Comparison of ENCODE assay signal across 8 cellular contexts in genomic region chr3:151838574-151839312, GRCh38. TPM values are rescaled to one million over a fixed set of nuclear protein-coding genes. Genes with fewer than 3 reads are reported as not detected.
DNase-seq lines count a peak whose midpoint lies in the region; ATAC-seq and TF ChIP-seq lines count a peak whose summit lies in the region.

No MANE protein-coding gene starts in this region.

- H3F3A ChIP-seq in Loucy (ENCODE audit: low read depth), result no peaks in the 10 kb centered on the region

- H3K36me3 ChIP-seq in Loucy (ENCODE audit: insufficient read depth, low read length) (no peaks in the 10 kb centered on the region), liver (ENCODE audit: control insufficient read depth in 4 of 4, insufficient read depth in 3 of 4, low read depth in 1 of 4, low read length in 3 of 4) (no peaks in the 10 kb centered on the region)

- TF ChIP-seq RAD21 in liver (IDR thresholded peaks at IDR 0.05), result peak; percentile 95 to 96

- WGBS in liver, result 47% methylated on average over 19 of the region's 19 CpGs

- H3K9me3 Mint-ChIP-seq in activated CD4-positive, alpha-beta T cell treated with anti-CD3 and anti-CD28 coated beads for 36 hours (ENCODE audit: low read depth), result no peaks in the 10 kb centered on the region

- H3K27ac ChIP-seq in RWPE1, result no peak overlapping the region
- H3K27ac ChIP-seq in coronary artery, result no peak overlapping the region
- peak overlapping the region in 1 of 2 donors; percentile 28 for H3K27ac ChIP-seq in liver (ENCODE audit: low read depth in 1 of 2, low read length in 2 of 2)

- peak overlapping the region; percentile 52 for H3K4me2 ChIP-seq in Loucy (ENCODE audit: low read depth, low read length, poor library complexity, severe bottlenecking)

- CTCF ChIA-PET in activated CD4-positive, alpha-beta T cell treated with anti-CD3 and anti-CD28 coated beads for 36 hours (lab: Charles Lee), result interaction anchor here (0.6 to 4.9 kb wide), 29 partner anchors 9 to 848 kb away, joined by 3 to 42 read pairs (median 3); no protein-coding TSS in a partner anchor
- CTCF ChIA-PET in RWPE1 (lab: Yijun Ruan, JAX), result interaction anchor here (0.7 to 1.3 kb wide), 8 partner anchors 133 to 534 kb away, joined by 3 to 10 read pairs (median 4); no protein-coding TSS in a partner anchor

- intact Hi-C loops in activated CD4-positive, alpha-beta T cell treated with anti-CD3 and anti-CD28 coated beads for 36 hours (cut with DNase I, micrococcal nuclease), result loop anchor here (1.0 to 5.0 kb wide), 9 partner anchors 80 to 682 kb away; no protein-coding TSS in a partner anchor

- 0 out of 2 replicates have a peak, but pooled peaks cover 4% of the 10 kb centered on the region for H3K9me3 ChIP-seq in Loucy (ENCODE audit: insufficient read depth, low read depth, low read length)
- no peaks in the 10 kb centered on the region for H3K9me3 ChIP-seq in liver (ENCODE audit: control insufficient read depth in 4 of 4, low read length in 3 of 4)

- H3K4me3 Mint-ChIP-seq in activated CD4-positive, alpha-beta T cell treated with anti-CD3 and anti-CD28 coated beads for 36 hours, result no peak overlapping the region

- no peaks in the 10 kb centered on the region for H3K27me3 ChIP-seq in Loucy (ENCODE audit: insufficient read depth, low read length, poor library complexity, severe bottlenecking)
- no peaks in the 10 kb centered on the region for H3K27me3 ChIP-seq in liver (ENCODE audit: control insufficient read depth in 4 of 4, insufficient read depth in 4 of 4, low read length in 3 of 4)

- H3K4me3 ChIP-seq in Loucy (ENCODE audit: low read length, poor library complexity, severe bottlenecking) (no peak overlapping the region), coronary artery (peak overlapping the region; percentile 23), liver (ENCODE audit: low read depth in 1 of 3, low read length in 3 of 3) (peak overlapping the region in 2 of 3 donors; percentile 39 to 59)

- no peaks in the 10 kb centered on the region for H4K20me1 ChIP-seq in Loucy (ENCODE audit: insufficient read depth, low read length, poor library complexity, severe bottlenecking)

- H3K4me1 Mint-ChIP-seq in activated CD4-positive, alpha-beta T cell treated with anti-CD3 and anti-CD28 coated beads for 36 hours, result peaks cover 3% of the 10 kb centered on the region

- peaks cover 7% of the 10 kb centered on the region for H3K27me3 Mint-ChIP-seq in activated CD4-positive, alpha-beta T cell treated with anti-CD3 and anti-CD28 coated beads for 36 hours

- peak; percentile 56 for DNase-seq in activated CD4-positive, alpha-beta T cell treated with anti-CD3 and anti-CD28 coated beads for 36 hours
- DNase-seq in activated CD4-positive, alpha-beta T cell treated with anti-CD3 and anti-CD28 coated beads, Interleukin-2, amount 50 U/mL, for 4 hours, result no peak
- peak; percentile 56 for DNase-seq in RWPE1 (ENCODE audit: low spot score)
- DNase-seq in coronary artery (ENCODE audit: low spot score), result no peak
- DNase-seq in stromal cell of bone marrow (ENCODE audit: low read depth), result peak; percentile 81

- H3K9ac ChIP-seq in Loucy (ENCODE audit: low read depth, low read length, poor library complexity, severe bottlenecking), result peak overlapping the region; percentile 42
- H3K9ac ChIP-seq in liver (ENCODE audit: low read depth in 1 of 2, low read length in 2 of 2), result peak overlapping the region in 1 of 2 donors; percentile 79

- H3K4me1 ChIP-seq in Loucy (ENCODE audit: insufficient read depth, low read length, poor library complexity, severe bottlenecking) (peaks cover 12% of the 10 kb centered on the region), liver (ENCODE audit: control insufficient read depth in 4 of 4, insufficient read depth in 4 of 4, low read length in 3 of 4) (peaks cover 1 to 10% (median 9%) of the 10 kb centered on the region in 4 donors)

- TF ChIP-seq CTCF in Loucy (conservative IDR thresholded peaks at IDR 0.05; ENCODE audit: low read length), result peak; percentile 90
- peak; percentile 82 for TF ChIP-seq CTCF in RWPE1 (conservative IDR thresholded peaks at IDR 0.05; ENCODE audit: low read depth)
- peak; percentile 46 for TF ChIP-seq CTCF in coronary artery (IDR thresholded peaks at IDR 0.05)
- TF ChIP-seq CTCF in liver (IDR thresholded peaks at IDR 0.05; ENCODE audit: low read depth, low read length, missing input control), result peak; percentile 87

- H3K36me3 Mint-ChIP-seq in activated CD4-positive, alpha-beta T cell treated with anti-CD3 and anti-CD28 coated beads for 36 hours (ENCODE audit: low read depth), result no peaks in the 10 kb centered on the region

- H3K27ac Mint-ChIP-seq in activated CD4-positive, alpha-beta T cell treated with anti-CD3 and anti-CD28 coated beads for 36 hours, result no peak overlapping the region

- no peaks in the 10 kb centered on the region for H3K79me2 ChIP-seq in Loucy (ENCODE audit: insufficient read depth, low read length)

- ATAC-seq in activated CD4-positive, alpha-beta T cell treated with anti-CD3 and anti-CD28 coated beads for 36 hours, result peak; percentile 69
- peak; percentile 68 for ATAC-seq in GM21717 (IDR thresholded peaks at IDR 0.05; ENCODE audit: unreplicated experiment)

- POLR2A ChIA-PET in activated CD4-positive, alpha-beta T cell treated with anti-CD3 and anti-CD28 coated beads for 36 hours (lab: Charles Lee), result interaction anchor here (0.7 kb wide), 1 partner anchor 638 kb away, joined by 3 read pairs; no protein-coding TSS in a partner anchor
- POLR2A ChIA-PET in RWPE1 (lab: Yijun Ruan, JAX; ENCODE audit: low non-redundant PET), result no interaction called here

- no peaks in the 10 kb centered on the region for H3K9me2 ChIP-seq in Loucy (replicated peaks; ENCODE audit: low read depth, low read length)

- no peak overlapping the region; the same call in 1 of the 2 replicates for H2AFZ ChIP-seq in Loucy (ENCODE audit: low read length)

TF ChIP-seq in liver, 16 proteins besides CTCF, POLR2A, EP300 and RAD21:
- TF ChIP-seq RXRA (IDR thresholded peaks at IDR 0.05), result no peak
- TF ChIP-seq MAX (IDR thresholded peaks at IDR 0.05), result no peak
- no peak for TF ChIP-seq HNF4G (IDR thresholded peaks at IDR 0.05)
- TF ChIP-seq HNF4A (conservative IDR thresholded peaks at IDR 0.05), result no peak
- TF ChIP-seq FOXA2 (IDR thresholded peaks at IDR 0.05), result no peak
- no peak for TF ChIP-seq NR2F2 (IDR thresholded peaks at IDR 0.05)
- no peak for TF ChIP-seq TAF1 (conservative IDR thresholded peaks at IDR 0.05)
- no peak for TF ChIP-seq FOXA1 (IDR thresholded peaks at IDR 0.05)
- no peak for TF ChIP-seq ZBTB33 (IDR thresholded peaks at IDR 0.05)
- TF ChIP-seq YY1 (IDR thresholded peaks at IDR 0.05), result no peak
- TF ChIP-seq SP1 (IDR thresholded peaks at IDR 0.05), result no peak
TF ChIP-seq in liver: peak in this region for 0.

RNA-seq across cellular contexts. Expression of gene AADAC, which starts 24.8 kb away (rescaled TPM):
- not detected for total RNA-seq in activated CD4-positive, alpha-beta T cell treated with anti-CD3 and anti-CD28 coated beads for 36 hours
- total RNA-seq in liver, result 100 to 1,000 TPM; 144 to 321 TPM
- polyA plus RNA-seq in liver, result 100 to 1,000 TPM; 278 to 285 TPM

RNA-seq across cellular contexts. Expression of gene SUCNR1, which starts 34.7 kb away (rescaled TPM):
- not detected for total RNA-seq in activated CD4-positive, alpha-beta T cell treated with anti-CD3 and anti-CD28 coated beads for 36 hours
- 1 to 10 TPM; 5.4 to 7.1 TPM for total RNA-seq in liver
- 1 to 10 TPM; 1.3 to 1.6 TPM for polyA plus RNA-seq in liver

Comparison
In these comparisons a context has a peak if more than half of its experiments do, and no peak if none do; other contexts are left out.
1. DNase-seq: peak in activated CD4-positive, alpha-beta T cell treated with anti-CD3 and anti-CD28 coated beads for 36 hours (single experiment), RWPE1 (single experiment) and stromal cell of bone marrow (single experiment); none in activated CD4-positive, alpha-beta T cell treated with anti-CD3 and anti-CD28 coated beads, Interleukin-2, amount 50 U/mL, for 4 hours (0 of 2) and coronary artery (single experiment).
2. RNA of gene AADAC, which starts 24.8 kb away (total RNA-seq): 144 to 321 TPM in liver; not detected in activated CD4-positive, alpha-beta T cell treated with anti-CD3 and anti-CD28 coated beads for 36 hours; every median in the first group is over 100 times any median in the second.
3. RNA of gene SUCNR1, which starts 34.7 kb away (total RNA-seq): 5.4 to 7.1 TPM in liver; not detected in activated CD4-positive, alpha-beta T cell treated with anti-CD3 and anti-CD28 coated beads for 36 hours; every median in the first group is over 4 times any median in the second.
4. Peak in every context shown above with its lines, with median percentiles within 50 percentile points of each other: CTCF ChIP-seq.